8 cellular contexts compared by ENCODE assay signal in genomic region chr1:243255791-243256512, GRCh38. TPM values are rescaled to one million over a fixed set of nuclear protein-coding genes. Genes with fewer than 3 reads are reported as not detected.
A peak's percentile ranks its signal among the peaks of the same experiment; 100 is the strongest.
DNase-seq lines count a peak whose midpoint lies in the region; ATAC-seq lines count a peak whose summit lies in the region.

Gene SDCCAG8, plus strand, starts transcription at chr1:243256041. Its CDS starts 133 bp downstream, at chr1:243256174.

- peak within 1 kb of the TSS; percentile 92 to 100 for H3K4ac ChIP-seq in mesenchymal stem cell (ENCODE audit: low read depth in 1 of 2, low read length in 2 of 2)

- peak within 1 kb of the TSS in 1 of 2 experiments; percentile 98 for H3K23ac ChIP-seq in mesenchymal stem cell (ENCODE audit: low read length in 2 of 2)

- H2BK120ac ChIP-seq in mesenchymal stem cell (ENCODE audit: low read depth, low read length) = peak within 1 kb of the TSS; percentile 89

- H3K9ac ChIP-seq in NT2/D1 (ENCODE audit: insufficient read length, low read depth) (peak within 1 kb of the TSS; percentile 95), endocrine pancreas (ENCODE audit: control insufficient read depth, insufficient read depth, low read length) (peak within 1 kb of the TSS; percentile 99), mesenchymal stem cell (ENCODE audit: low read length) (peak within 1 kb of the TSS; percentile 92)

- peak within 1 kb of the TSS; percentile 38 to 98 for H2BK12ac ChIP-seq in mesenchymal stem cell (ENCODE audit: low read length in 2 of 2)

- peak within 1 kb of the TSS; percentile 99 for H2BK15ac ChIP-seq in mesenchymal stem cell (ENCODE audit: low read depth, poor library complexity, severe bottlenecking)

- peaks cover 7% of the 10 kb centered on the region for H3K36me3 Mint-ChIP-seq in activated CD8-positive, alpha-beta memory T cell treated with anti-CD3 and anti-CD28 coated beads, Interleukin-2, amount 10 ng/mL, durations not matched to agents 7 days and 5 days

- H3K27me3 Mint-ChIP-seq in activated CD8-positive, alpha-beta memory T cell treated with anti-CD3 and anti-CD28 coated beads, Interleukin-2, amount 10 ng/mL, durations not matched to agents 7 days and 5 days = peaks cover 2% of the 10 kb centered on the region

- H3K36me3 ChIP-seq in NT2/D1 (ENCODE audit: insufficient read depth, insufficient read length, low read length) (no peaks in the 10 kb centered on the region), endocrine pancreas (ENCODE audit: control insufficient read depth, insufficient read depth, low read length) (no peaks in the 10 kb centered on the region), mesenchymal stem cell (ENCODE audit: control insufficient read depth in 1 of 2, insufficient read depth in 2 of 2, low read depth in 1 of 2, low read length in 2 of 2) (peaks cover 0 to 14% of the 10 kb centered on the region in 2 experiments)

- peaks cover 28% of the 10 kb centered on the region for H3K4me1 Mint-ChIP-seq in activated CD8-positive, alpha-beta memory T cell treated with anti-CD3 and anti-CD28 coated beads, Interleukin-2, amount 10 ng/mL, durations not matched to agents 7 days and 5 days

- peak within 1 kb of the TSS; percentile 82 for H2AFZ ChIP-seq in mesenchymal stem cell (ENCODE audit: low read depth, low read length)

- H3K4me3 ChIP-seq in NT2/D1 (ENCODE audit: insufficient read length, low read depth) (peak within 1 kb of the TSS; percentile 94), endocrine pancreas (ENCODE audit: control insufficient read depth, insufficient read depth, low read length) (peak within 1 kb of the TSS; percentile 91), mesenchymal stem cell (ENCODE audit: insufficient read depth in 1 of 2, low read depth in 1 of 2, low read length in 2 of 2) (peak within 1 kb of the TSS; percentile 95 to 99)

- H4K8ac ChIP-seq in mesenchymal stem cell (ENCODE audit: low read length) = peak within 1 kb of the TSS; percentile 95

- H3K9me3 ChIP-seq in NT2/D1 (ENCODE audit: insufficient read depth, low read length) = no peaks in the 10 kb centered on the region; the same call in 1 of the 2 replicates
- H3K9me3 ChIP-seq in endocrine pancreas (ENCODE audit: control insufficient read depth, low read length) = no peaks in the 10 kb centered on the region
- H3K9me3 ChIP-seq in mesenchymal stem cell (ENCODE audit: control insufficient read depth, low read length) = no peaks in the 10 kb centered on the region

- peak; percentile 99 for DNase-seq in COR-L47 (lab: John Stamatoyannopoulos, UW)
- peak; percentile 57 to 99 (median 96) for DNase-seq in HUDEP-2 (lab: John Stamatoyannopoulos, UW; ENCODE audit: unreplicated experiment in 76 of 76)
- peak; percentile 100 for DNase-seq in NT2/D1 (ENCODE audit: low read depth, low spot score)
- peak; percentile 99 for DNase-seq in activated CD8-positive, alpha-beta memory T cell treated with anti-CD3 and anti-CD28 coated beads, Interleukin-2, amount 10 ng/mL, durations not matched to agents 7 days and 5 days
- peak; percentile 100 for DNase-seq in mesenchymal stem cell
- DNase-seq in stimulated activated CD8-positive, alpha-beta memory T cell treated with anti-CD3 and anti-CD28 coated beads, Interleukin-12 subunit alpha, Interleukin-12 subunit beta, amount 100 ng/mL, for 4 hours (ENCODE audit: low read depth) = peak; percentile 82

- peak within 1 kb of the TSS; percentile 98 for H3K4me2 ChIP-seq in mesenchymal stem cell (ENCODE audit: low read length, poor library complexity, severe bottlenecking)

- H3K27me3 ChIP-seq in NT2/D1 (ENCODE audit: insufficient read depth, insufficient read length) = no peaks in the 10 kb centered on the region
- no peaks in the 10 kb centered on the region for H3K27me3 ChIP-seq in endocrine pancreas (ENCODE audit: control insufficient read depth, insufficient read depth, low read length)
- no peaks in the 10 kb centered on the region for H3K27me3 ChIP-seq in mesenchymal stem cell (ENCODE audit: control insufficient read depth in 1 of 2, insufficient read depth in 1 of 2, low read length in 2 of 2)

- H3K27ac Mint-ChIP-seq in activated CD8-positive, alpha-beta memory T cell treated with anti-CD3 and anti-CD28 coated beads, Interleukin-2, amount 10 ng/mL, durations not matched to agents 7 days and 5 days = peak within 1 kb of the TSS; percentile 99

- peak within 1 kb of the TSS; percentile 100 for H4K91ac ChIP-seq in mesenchymal stem cell (ENCODE audit: low read length)

- H2AK5ac ChIP-seq in mesenchymal stem cell (ENCODE audit: low read length, severe bottlenecking) = peak within 1 kb of the TSS; percentile 83

- H3K14ac ChIP-seq in mesenchymal stem cell (ENCODE audit: low read length in 2 of 2) = peak within 1 kb of the TSS in 1 of 2 experiments; percentile 100

- H3K79me1 ChIP-seq in mesenchymal stem cell (replicated peaks; ENCODE audit: low read length, poor library complexity, severe bottlenecking) = peaks cover 3% of the 10 kb centered on the region

- peak within 1 kb of the TSS; percentile 99 for H3K27ac ChIP-seq in mesenchymal stem cell (ENCODE audit: low read length, poor library complexity, severe bottlenecking)

- H3K18ac ChIP-seq in mesenchymal stem cell (ENCODE audit: low read depth in 1 of 2, low read length in 2 of 2) = peak within 1 kb of the TSS; percentile 95 to 100

- no peaks in the 10 kb centered on the region for H3K9me3 Mint-ChIP-seq in activated CD8-positive, alpha-beta memory T cell treated with anti-CD3 and anti-CD28 coated beads, Interleukin-2, amount 10 ng/mL, durations not matched to agents 7 days and 5 days (ENCODE audit: low read depth)

- peak within 1 kb of the TSS; percentile 98 for H2BK5ac ChIP-seq in mesenchymal stem cell (ENCODE audit: low read depth, low read length, poor library complexity, severe bottlenecking)

- H3K4me3 Mint-ChIP-seq in activated CD8-positive, alpha-beta memory T cell treated with anti-CD3 and anti-CD28 coated beads, Interleukin-2, amount 10 ng/mL, durations not matched to agents 7 days and 5 days = peak within 1 kb of the TSS; percentile 97

- under 1% methylated on average over 32 of the region's 32 CpGs for WGBS in mesenchymal stem cell

- no peaks in the 10 kb centered on the region for H3K4me1 ChIP-seq in NT2/D1 (ENCODE audit: insufficient read depth, insufficient read length)
- peaks cover 28% of the 10 kb centered on the region for H3K4me1 ChIP-seq in endocrine pancreas (ENCODE audit: control insufficient read depth, insufficient read depth, low read length)
- H3K4me1 ChIP-seq in mesenchymal stem cell (ENCODE audit: control insufficient read depth, insufficient read depth, low read depth, low read length) = no peaks in the 10 kb centered on the region

- CTCF ChIA-PET in activated CD8-positive, alpha-beta memory T cell treated with anti-CD3 and anti-CD28 coated beads, Interleukin-2, amount 10 ng/mL, durations not matched to agents 7 days and 5 days (lab: Charles Lee) = interaction anchor here (0.6 to 1.5 kb wide), 7 partner anchors 9 to 598 kb away, joined by 3 to 6 read pairs (median 4); no protein-coding TSS in a partner anchor

- ATAC-seq in GM21381 (IDR thresholded peaks at IDR 0.05; ENCODE audit: unreplicated experiment) = peak; percentile 68
- ATAC-seq in activated CD8-positive, alpha-beta memory T cell treated with anti-CD3 and anti-CD28 coated beads, Interleukin-2, amount 10 ng/mL, durations not matched to agents 7 days and 5 days = peak; percentile 85

RNA-seq across cellular contexts. Expression of gene SDCCAG8, which starts in this region (rescaled TPM):
- 10 to 100 TPM; 14.9 to 27.1 TPM for total RNA-seq in activated CD8-positive, alpha-beta memory T cell treated with anti-CD3 and anti-CD28 coated beads, Interleukin-2, amount 10 ng/mL, durations not matched to agents 7 days and 5 days
- polyA plus RNA-seq in mesenchymal stem cell (2013, experiment 1 of 2) = 36.2 TPM
- polyA plus RNA-seq in mesenchymal stem cell (2013, experiment 2 of 2) = 35.7 TPM

Comparison
In these comparisons a context has a peak if more than half of its experiments do, and no peak if none do; other contexts are left out.
1. Peak in every context shown above with its lines: DNase-seq, ATAC-seq, H3K4me3 ChIP-seq and H3K27ac ChIP-seq.